In genomic region chr5:172076783-172077244, GRCh38 we compare ENCODE assay signal across 13 cellular contexts.
DNase-seq lines count a peak whose midpoint lies in the region; TF ChIP-seq lines count a peak whose summit lies in the region.
"Had no signal": no experiment of that assay in that cellular context is flagged by ENCODE, and none has a peak within 500 bp of the region (broad histone marks: within the 10 kb centered on the region; RNA-seq: fewer than 3 reads in every experiment).

No MANE protein-coding gene starts in this region.

- H4K20me1 ChIP-seq in hepatocyte (ENCODE audit: insufficient read depth, poor library complexity, severe bottlenecking): no peaks in the 10 kb centered on the region
- H4K20me1 ChIP-seq in smooth muscle cell (ENCODE audit: low read depth): no peaks in the 10 kb centered on the region

- H3K4me3 Mint-ChIP-seq in activated CD4-positive, alpha-beta T cell treated with anti-CD3 and anti-CD28 coated beads, Interleukin-2, amount 10 ng/mL, durations not matched to agents 24 days and 14 days: no peak overlapping the region

- intact Hi-C loops in activated CD4-positive, alpha-beta T cell treated with anti-CD3 and anti-CD28 coated beads, Interleukin-2, amount 10 ng/mL, durations not matched to agents 24 days and 14 days (cut with micrococcal nuclease): no loop called here

- H3K9me3 Mint-ChIP-seq in activated CD4-positive, alpha-beta T cell treated with anti-CD3 and anti-CD28 coated beads, Interleukin-2, amount 10 ng/mL, durations not matched to agents 24 days and 14 days: peaks cover 4% of the 10 kb centered on the region

- H2AFZ ChIP-seq in hepatocyte (no peak overlapping the region), smooth muscle cell (ENCODE audit: low read depth) (no peak overlapping the region)

- H3K9me3 ChIP-seq in hepatocyte (ENCODE audit: low read depth) (no peaks in the 10 kb centered on the region), smooth muscle cell (replicated peaks; ENCODE audit: low read depth) (no peaks in the 10 kb centered on the region)
- H3K9me3 ChIP-seq: pancreas had no signal

- H3K27ac ChIP-seq in hepatocyte (peak overlapping the region; percentile 5), smooth muscle cell (ENCODE audit: low read depth) (peak overlapping the region; percentile 20)
- H3K27ac ChIP-seq: cardiac muscle cell, pancreas had no signal

- no peaks in the 10 kb centered on the region for H3F3A ChIP-seq in smooth muscle cell (ENCODE audit: low read depth)

- H3K4me3 ChIP-seq in hepatocyte: no peak overlapping the region
- no peak overlapping the region for H3K4me3 ChIP-seq in smooth muscle cell
- H3K4me3 ChIP-seq: cardiac muscle cell, pancreas had no signal

- H3K36me3 ChIP-seq in hepatocyte (replicated peaks; ENCODE audit: insufficient read depth, low read depth): no peaks in the 10 kb centered on the region
- H3K36me3 ChIP-seq in smooth muscle cell (ENCODE audit: low read depth): no peaks in the 10 kb centered on the region
- H3K36me3 ChIP-seq: cardiac muscle cell, pancreas had no signal

- TF ChIP-seq CTCF in hepatocyte (IDR thresholded peaks at IDR 0.05; ENCODE audit: poor library complexity): no peak
- no peak for TF ChIP-seq CTCF in smooth muscle cell (IDR thresholded peaks at IDR 0.05; ENCODE audit: borderline replicate concordance, insufficient read depth, poor library complexity, severe bottlenecking)

- no peak for TF ChIP-seq POLR2A in erythroblast (IDR thresholded peaks at IDR 0.05; ENCODE audit: low read length)

- H3K79me2 ChIP-seq in hepatocyte (no peaks in the 10 kb centered on the region), smooth muscle cell (ENCODE audit: low read depth) (no peaks in the 10 kb centered on the region)

- 59% methylated on average over 10 of the region's 10 CpGs for WGBS in hepatocyte (ENCODE audit: low lambda C conversion rate, missing lambda C conversion rate)
- 55% methylated on average over 10 of the region's 10 CpGs for WGBS in smooth muscle cell (ENCODE audit: low lambda C conversion rate)

- no peaks in the 10 kb centered on the region for H3K27me3 Mint-ChIP-seq in activated CD4-positive, alpha-beta T cell treated with anti-CD3 and anti-CD28 coated beads, Interleukin-2, amount 10 ng/mL, durations not matched to agents 24 days and 14 days

- peak overlapping the region; percentile 34 for H3K27ac Mint-ChIP-seq in activated CD4-positive, alpha-beta T cell treated with anti-CD3 and anti-CD28 coated beads, Interleukin-2, amount 10 ng/mL, durations not matched to agents 24 days and 14 days

- DNase-seq in activated CD4-positive, alpha-beta T cell treated with anti-CD3 and anti-CD28 coated beads, Interleukin-2, amount 10 ng/mL, durations not matched to agents 24 days and 14 days: no peak
- no peak for DNase-seq in activated CD4-positive, alpha-beta T cell treated with anti-CD3 and anti-CD28 coated beads, Interleukin-2, amount 50 U/mL, for 1 hour
- peak; percentile 18 for DNase-seq in amniotic epithelial cell (ENCODE audit: low read depth)
- no peak for DNase-seq in hepatocyte (ENCODE audit: low spot score)
- no peak for DNase-seq in smooth muscle cell (lab: John Stamatoyannopoulos, UW; ENCODE audit: unreplicated experiment)
- DNase-seq in AML-193 (lab: John Stamatoyannopoulos, UW): no peak
- no peak for DNase-seq in NCI-H526 (lab: John Stamatoyannopoulos, UW)
- DNase-seq in erythroblast (lab: John Stamatoyannopoulos, UW): no peak
- DNase-seq: DMS79 treated with DMSO at 0.1 percent for 48 hours; NCI-H146; pancreas; stimulated activated CD4-positive, alpha-beta T cell treated with anti-CD3 and anti-CD28 coated beads, Interleukin-2, amount 100 ng/mL, for 48 hours had no signal

- H3K9ac ChIP-seq in smooth muscle cell (ENCODE audit: low read depth): no peak overlapping the region

- H3K4me1 ChIP-seq in hepatocyte (ENCODE audit: insufficient read depth) (peaks cover 4% of the 10 kb centered on the region), smooth muscle cell (ENCODE audit: low read depth) (no peaks in the 10 kb centered on the region)

- peaks cover 67% of the 10 kb centered on the region for H3K36me3 Mint-ChIP-seq in activated CD4-positive, alpha-beta T cell treated with anti-CD3 and anti-CD28 coated beads, Interleukin-2, amount 10 ng/mL, durations not matched to agents 24 days and 14 days (ENCODE audit: low read depth)

- no peaks in the 10 kb centered on the region for H3K9me2 ChIP-seq in hepatocyte (replicated peaks; ENCODE audit: insufficient read depth)

- H3K4me2 ChIP-seq in hepatocyte: peak overlapping the region; percentile 46
- H3K4me2 ChIP-seq in smooth muscle cell: no peak overlapping the region

- H3K4me1 Mint-ChIP-seq in activated CD4-positive, alpha-beta T cell treated with anti-CD3 and anti-CD28 coated beads, Interleukin-2, amount 10 ng/mL, durations not matched to agents 24 days and 14 days: peaks cover 29% of the 10 kb centered on the region

- H3K27me3 ChIP-seq in hepatocyte: no peaks in the 10 kb centered on the region
- H3K27me3 ChIP-seq in smooth muscle cell (ENCODE audit: low read depth): no peaks in the 10 kb centered on the region
- H3K27me3 ChIP-seq: cardiac muscle cell, pancreas had no signal
